In the genomic region with DNA sequence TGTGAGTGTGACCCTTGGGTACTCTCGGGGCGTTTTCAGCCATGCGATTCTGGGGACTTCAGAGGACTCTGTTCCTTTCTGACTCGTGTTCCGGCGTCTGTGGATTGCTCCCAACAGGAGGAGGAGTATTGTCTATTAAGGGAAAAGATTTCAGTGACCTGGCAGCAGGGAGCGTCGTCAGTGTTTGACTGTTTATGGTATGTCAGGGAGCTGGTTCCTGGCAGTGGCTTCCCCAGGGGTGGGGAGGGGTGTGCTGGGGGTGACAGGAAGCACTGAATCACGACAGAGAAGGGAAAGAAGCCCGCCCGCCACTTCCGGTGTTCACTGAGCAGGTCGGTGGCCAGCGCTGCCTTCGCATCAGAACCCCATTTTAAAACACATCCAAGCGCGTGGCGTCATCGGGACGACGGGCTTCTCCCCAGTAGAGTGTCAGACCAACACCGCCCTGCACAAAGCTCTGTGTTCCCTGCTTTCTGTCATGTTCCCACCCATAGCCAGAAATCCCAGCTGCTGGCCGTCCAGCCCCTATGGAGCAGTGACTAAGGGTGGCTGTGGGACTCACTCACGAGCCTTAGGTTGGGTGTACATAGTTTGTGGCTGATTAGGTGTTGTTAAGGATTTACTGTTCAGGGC, we compare ENCODE assay signal across 8 cellular contexts. TPM values are rescaled to one million over a fixed set of nuclear protein-coding genes. Genes with fewer than 3 reads are reported as not detected.
DNase-seq lines count a peak whose midpoint lies in the region; ATAC-seq and TF ChIP-seq lines count a peak whose summit lies in the region.

No MANE protein-coding gene starts in this region.

- H3K4me3 ChIP-seq in BLaER1 (no peak overlapping the region), cardiac muscle cell (no peak overlapping the region), skeletal muscle cell (ENCODE audit: low read depth, low read length) (no peak overlapping the region)

- peaks cover 17% of the 10 kb centered on the region for H3K4me1 ChIP-seq in BLaER1
- peaks cover 34% of the 10 kb centered on the region for H3K4me1 ChIP-seq in cardiac muscle cell (ENCODE audit: low read depth)

- peaks cover 17% of the 10 kb centered on the region for H3K9me3 ChIP-seq in BLaER1
- H3K9me3 ChIP-seq in cardiac muscle cell (ENCODE audit: low read depth) = no peaks in the 10 kb centered on the region

- H3K9ac ChIP-seq in BLaER1 = no peak overlapping the region

- peaks cover 28% of the 10 kb centered on the region for H3K4me1 Mint-ChIP-seq in activated T-cell treated with anti-CD3 and anti-CD28 coated beads, Interleukin-2, amount 50 U/mL, for 4 hours (ENCODE audit: low read depth)

- H3K4me2 ChIP-seq in BLaER1 = peak overlapping the region; percentile 63

- H3K27ac ChIP-seq in BLaER1 (no peak overlapping the region), cardiac muscle cell (peak overlapping the region; percentile 78)

- peaks cover 18% of the 10 kb centered on the region for H3K27me3 Mint-ChIP-seq in activated T-cell treated with anti-CD3 and anti-CD28 coated beads, Interleukin-2, amount 50 U/mL, for 4 hours (ENCODE audit: low read depth)

- DNase-seq in activated T-cell treated with anti-CD3 and anti-CD28 coated beads, Interleukin-2, amount 50 U/mL, for 4 hours = peak; percentile 48
- peak; percentile 28 to 85 for DNase-seq in cardiac muscle cell (ENCODE audit: low read depth in 1 of 2, low spot score in 1 of 2)
- DNase-seq in skeletal muscle cell (ENCODE audit: low read depth) = peak; percentile 44
- DNase-seq in cerebellum (ENCODE audit: low spot score) = no peak

- no peaks in the 10 kb centered on the region for H4K20me1 ChIP-seq in BLaER1

- no peaks in the 10 kb centered on the region for H3K36me3 Mint-ChIP-seq in activated T-cell treated with anti-CD3 and anti-CD28 coated beads, Interleukin-2, amount 50 U/mL, for 4 hours (ENCODE audit: insufficient read depth)

- TF ChIP-seq CTCF in cardiac muscle cell (IDR thresholded peaks at IDR 0.05; ENCODE audit: low read depth, low read length) = no peak

- peak overlapping the region; percentile 9 for H3K4me3 Mint-ChIP-seq in activated T-cell treated with anti-CD3 and anti-CD28 coated beads, Interleukin-2, amount 50 U/mL, for 4 hours

- H3K27me3 ChIP-seq in BLaER1 = no peaks in the 10 kb centered on the region
- H3K27me3 ChIP-seq in cardiac muscle cell = no peaks in the 10 kb centered on the region

- H3K9me3 Mint-ChIP-seq in activated T-cell treated with anti-CD3 and anti-CD28 coated beads, Interleukin-2, amount 50 U/mL, for 4 hours = no peaks in the 10 kb centered on the region

- ATAC-seq in HG03103 (IDR thresholded peaks at IDR 0.05; ENCODE audit: low read depth, unreplicated experiment) (peak; percentile 39), HG02763 (IDR thresholded peaks at IDR 0.05; ENCODE audit: unreplicated experiment) (no peak), HG02870 (IDR thresholded peaks at IDR 0.05; ENCODE audit: unreplicated experiment) (no peak)
- peak; percentile 76 to 80 for ATAC-seq in activated T-cell treated with anti-CD3 and anti-CD28 coated beads, Interleukin-2, amount 50 U/mL, for 4 hours

- H3K36me3 ChIP-seq in BLaER1 = no peaks in the 10 kb centered on the region
- no peaks in the 10 kb centered on the region for H3K36me3 ChIP-seq in cardiac muscle cell

RNA-seq across cellular contexts. Expression of a gene that starts 33.8 kb away (rescaled TPM):
- 1 to 10 TPM in 2 of 3 donors, under 1 TPM in 1; 0.63 to 1.2 (median 1.1) TPM for total RNA-seq in activated T-cell treated with anti-CD3 and anti-CD28 coated beads, Interleukin-2, amount 50 U/mL, for 4 hours
- total RNA-seq in cardiac muscle cell (285 and 516 TPM in 2 replicates), cerebellum (164 TPM)
- 184 and 277 TPM in 2 replicates for polyA plus RNA-seq in cardiac muscle cell

RNA-seq across cellular contexts. Expression of a gene that starts 34.0 kb away (rescaled TPM):
- total RNA-seq in activated T-cell treated with anti-CD3 and anti-CD28 coated beads, Interleukin-2, amount 50 U/mL, for 4 hours = under 1 TPM; 0.42 to 0.66 (median 0.54) TPM
- total RNA-seq in cardiac muscle cell = 107 and 171 TPM in 2 replicates
- polyA plus RNA-seq in cardiac muscle cell = 73.9 and 95.2 TPM in 2 replicates
- 151 TPM for total RNA-seq in cerebellum

Comparison
In these comparisons a context has a peak if more than half of its experiments do, and no peak if none do; other contexts are left out.
1. ATAC-seq: peak in HG03103 (single experiment) and activated T-cell treated with anti-CD3 and anti-CD28 coated beads, Interleukin-2, amount 50 U/mL, for 4 hours (2 of 2); none in HG02763 (single experiment) and HG02870 (single experiment).
2. RNA of a gene that starts 33.8 kb away (total RNA-seq): 285 to 516 TPM in cardiac muscle cell and 164 TPM in cerebellum (single experiment); 0.63 to 1.2 TPM in activated T-cell treated with anti-CD3 and anti-CD28 coated beads, Interleukin-2, amount 50 U/mL, for 4 hours; every median in the first group is over 10 times any median in the second.
3. RNA of a gene that starts 34.0 kb away (total RNA-seq): 107 to 171 TPM in cardiac muscle cell and 151 TPM in cerebellum (single experiment); 0.42 to 0.66 TPM in activated T-cell treated with anti-CD3 and anti-CD28 coated beads, Interleukin-2, amount 50 U/mL, for 4 hours; every median in the first group is over 10 times any median in the second.